Comparison of ENCODE assay signal across 17 cellular contexts in the genomic region with DNA sequence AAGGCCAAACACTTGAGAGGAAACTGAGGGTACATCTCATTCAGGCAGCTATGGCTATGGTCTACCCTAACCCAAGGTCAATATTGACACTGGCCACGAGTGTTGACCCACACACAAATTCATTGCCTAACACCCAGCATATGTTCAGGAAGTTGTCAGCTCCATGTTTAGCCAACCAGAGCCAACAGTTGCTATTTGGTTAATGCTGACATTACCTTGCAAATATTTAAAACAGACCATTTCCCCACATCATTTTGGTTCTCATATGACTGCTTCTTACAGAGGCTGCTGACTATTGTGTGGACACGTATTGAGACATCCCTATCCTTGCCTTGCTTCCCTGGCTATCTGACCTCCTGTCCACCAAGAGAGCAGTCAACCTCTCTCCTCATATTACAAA.
DNase-seq lines count a peak whose midpoint lies in the region; ATAC-seq and TF ChIP-seq lines count a peak whose summit lies in the region.
"Had no signal": no experiment of that assay in that cellular context is flagged by ENCODE, and none has a peak within 500 bp of the region (broad histone marks: within the 10 kb centered on the region; RNA-seq: fewer than 3 reads in every experiment).

No MANE protein-coding gene starts in this region.

- no peak overlapping the region for H3K27ac ChIP-seq in thoracic aorta
- no peak overlapping the region for H3K27ac ChIP-seq in aorta (ENCODE audit: low read depth in 1 of 2, low read length in 2 of 2)
- H3K27ac ChIP-seq: esophagus muscularis mucosa, tibial nerve had no signal

- WGBS in aorta, 2 donors, result 19 to 25% methylated on average over 2 of the region's 2 CpGs

- ATAC-seq in left lobe of liver (peak; percentile 51), thoracic aorta (ENCODE audit: insufficient number of reproducible peaks, low FRiP score, low read depth) (peak; percentile 58), aorta (ENCODE audit: low FRiP score) (no peak)
- ATAC-seq: effector memory CD8-positive, alpha-beta T cell; stimulated activated naive CD8-positive, alpha-beta T cell treated with anti-CD3 and anti-CD28 coated beads, Interleukin-15, amount 100 ng/mL, for 72 hours had no signal

- no peaks in the 10 kb centered on the region for H3K36me3 ChIP-seq in thoracic aorta
- H3K36me3 ChIP-seq in aorta (ENCODE audit: control insufficient read depth in 1 of 2, insufficient read depth in 2 of 2, low read length in 1 of 2), result no peaks in the 10 kb centered on the region
- H3K36me3 ChIP-seq: esophagus muscularis mucosa, tibial nerve had no signal

- peaks cover 9 to 26% of the 10 kb centered on the region in 2 donors for H3K4me1 ChIP-seq in thoracic aorta (ENCODE audit: control insufficient read depth in 1 of 2, low read depth in 2 of 2)
- H3K4me1 ChIP-seq in aorta (ENCODE audit: control insufficient read depth in 1 of 2, insufficient read depth in 2 of 2, low read length in 2 of 2), result peaks cover 8 to 10% of the 10 kb centered on the region in 2 donors
- H3K4me1 ChIP-seq: tibial nerve had no signal

- H3K27me3 ChIP-seq in thoracic aorta (replicated peaks; ENCODE audit: insufficient read depth), result no peaks in the 10 kb centered on the region
- H3K27me3 ChIP-seq in aorta (ENCODE audit: control insufficient read depth in 1 of 2, insufficient read depth in 2 of 2, low read length in 1 of 2), result peaks cover 0 to 2% of the 10 kb centered on the region in 2 donors
- H3K27me3 ChIP-seq: esophagus muscularis mucosa, tibial nerve had no signal

- H3K9me3 ChIP-seq in thoracic aorta (no peaks in the 10 kb centered on the region), aorta (ENCODE audit: control insufficient read depth, low read length) (no peaks in the 10 kb centered on the region)
- H3K9me3 ChIP-seq: esophagus muscularis mucosa, tibial nerve had no signal

- intact Hi-C loops in aorta (cut with DNase I), result no loop called here

- DNase-seq in NCI-H1092 treated with DMSO at 0.1 percent for 48 hours (lab: John Stamatoyannopoulos, UW), result peak; percentile 72
- peak; percentile 31 for DNase-seq in NCI-H748 treated with DMSO at 0.1 percent for 48 hours (lab: John Stamatoyannopoulos, UW)
- no peak for DNase-seq in left lobe of liver (ENCODE audit: low spot score)
- no peak for DNase-seq in thoracic aorta (ENCODE audit: low spot score)
- DNase-seq in activated CD4-positive, alpha-beta T cell treated with anti-CD3 and anti-CD28 coated beads, Interleukin-2, amount 50 U/mL, for 4 hours, result no peak
- no peak for DNase-seq in activated CD4-positive, alpha-beta T cell treated with anti-CD3 and anti-CD28 coated beads for 4 hours
- DNase-seq in aorta, result no peak
- no peak for DNase-seq in activated CD4-positive, alpha-beta T cell treated with anti-CD3 and anti-CD28 coated beads for 1 hour
- DNase-seq: CD8-positive, alpha-beta memory T cell; DND-41; effector memory CD8-positive, alpha-beta T cell; NCI-H1105; NCI-H2171; retina; stimulated activated naive CD8-positive, alpha-beta T cell treated with anti-CD3 and anti-CD28 coated beads, Interleukin-15, amount 100 ng/mL, for 72 hours had no signal

- no peak overlapping the region for H3K4me3 ChIP-seq in thoracic aorta
- no peak overlapping the region for H3K4me3 ChIP-seq in aorta (ENCODE audit: low read length in 2 of 2)
- H3K4me3 ChIP-seq: esophagus muscularis mucosa, tibial nerve had no signal

- no peak for TF ChIP-seq CTCF in thoracic aorta (IDR thresholded peaks at IDR 0.05)

Comparison
In these comparisons a context has a peak if more than half of its experiments do, and no peak if none do; other contexts are left out.
1. DNase-seq: peak in NCI-H1092 treated with DMSO at 0.1 percent for 48 hours (single experiment) and NCI-H748 treated with DMSO at 0.1 percent for 48 hours (single experiment); none in left lobe of liver (single experiment), thoracic aorta (single experiment), activated CD4-positive, alpha-beta T cell treated with anti-CD3 and anti-CD28 coated beads, Interleukin-2, amount 50 U/mL, for 4 hours (0 of 2), activated CD4-positive, alpha-beta T cell treated with anti-CD3 and anti-CD28 coated beads for 4 hours (0 of 2), aorta (0 of 2) and activated CD4-positive, alpha-beta T cell treated with anti-CD3 and anti-CD28 coated beads for 1 hour (single experiment).